Comparison of ENCODE assay signal across 8 cellular contexts in genomic region chr12:69238589-69239285, GRCh38. TPM values are rescaled to one million over a fixed set of nuclear protein-coding genes. Genes with fewer than 3 reads are reported as not detected.
DNase-seq lines count a peak whose midpoint lies in the region; ATAC-seq and TF ChIP-seq lines count a peak whose summit lies in the region.

No MANE protein-coding gene starts in this region.

- no peak for TF ChIP-seq CTCF in KMS-11 (conservative IDR thresholded peaks at IDR 0.05; ENCODE audit: low read depth, low read length)
- TF ChIP-seq CTCF in coronary artery (IDR thresholded peaks at IDR 0.05): no peak
- no peak for TF ChIP-seq CTCF in neutrophil (IDR thresholded peaks at IDR 0.05)
- TF ChIP-seq CTCF in GM13976 (IDR thresholded peaks at IDR 0.05; ENCODE audit: borderline replicate concordance, control extremely low read depth, extremely low read depth, insufficient read depth, missing control alignments): no peak

- H3K4me3 Mint-ChIP-seq in activated T-cell treated with anti-CD3 and anti-CD28 coated beads, Interleukin-2, amount 50 U/mL, for 72 hours: peak overlapping the region; percentile 75 to 86

- peak overlapping the region; percentile 89 for H3K27ac Mint-ChIP-seq in activated T-cell treated with anti-CD3 and anti-CD28 coated beads, Interleukin-2, amount 50 U/mL, for 72 hours

- peaks cover 44% of the 10 kb centered on the region for H3K4me1 ChIP-seq in KMS-11 (ENCODE audit: low read depth, poor library complexity, severe bottlenecking)
- peaks cover 31 to 35% of the 10 kb centered on the region in 2 experiments for H3K4me1 ChIP-seq in neutrophil (ENCODE audit: control insufficient read depth in 1 of 2, insufficient read depth in 1 of 2, low read depth in 1 of 2, low read length in 1 of 2)

- H3K4me3 ChIP-seq in KMS-11 (IDR thresholded peaks at IDR 0.05; ENCODE audit: insufficient read depth, low read depth, low read length) (no peak overlapping the region), coronary artery (peak overlapping the region; percentile 98), neutrophil (ENCODE audit: low read depth in 1 of 2, low read length in 1 of 2) (peak overlapping the region; percentile 83 to 85)

- H3K9ac ChIP-seq in KMS-11: peak overlapping the region; percentile 96; the same call in 1 of the 2 replicates

- peaks cover 39% of the 10 kb centered on the region for H3K79me2 ChIP-seq in KMS-11 (ENCODE audit: insufficient read depth, low read depth)

- DNase-seq in activated T-cell treated with anti-CD3 and anti-CD28 coated beads, Interleukin-2, amount 50 U/mL, for 72 hours: peak in 1 of 2 donors; percentile 5
- DNase-seq in activated T-cell treated with anti-CD3 and anti-CD28 coated beads, Interleukin-2, amount 50 U/mL, for 48 hours: no peak
- DNase-seq in coronary artery (ENCODE audit: low spot score): no peak
- no peak for DNase-seq in GM13976 (ENCODE audit: low spot score)
- DNase-seq in stimulated activated CD8-positive, alpha-beta memory T cell treated with anti-CD3 and anti-CD28 coated beads, Interleukin-4, amount 100 ng/mL, for 48 hours: no peak
- DNase-seq in activated CD4-positive, alpha-beta T cell treated with anti-CD3 and anti-CD28 coated beads for 48 hours: no peak

- no peaks in the 10 kb centered on the region for H3K36me3 ChIP-seq in KMS-11 (ENCODE audit: insufficient read depth)
- H3K36me3 ChIP-seq in neutrophil: no peaks in the 10 kb centered on the region

- H3K27ac ChIP-seq in KMS-11 (peak overlapping the region; percentile 94), coronary artery (peak overlapping the region; percentile 83 to 99), neutrophil (peak overlapping the region; percentile 94)

- H3K36me3 Mint-ChIP-seq in activated T-cell treated with anti-CD3 and anti-CD28 coated beads, Interleukin-2, amount 50 U/mL, for 72 hours (ENCODE audit: insufficient read depth in 2 of 2): peaks cover 6 to 8% of the 10 kb centered on the region in 2 donors

- H2AFZ ChIP-seq in KMS-11 (ENCODE audit: low read depth): peak overlapping the region; percentile 99

- no peaks in the 10 kb centered on the region for H3K27me3 Mint-ChIP-seq in activated T-cell treated with anti-CD3 and anti-CD28 coated beads, Interleukin-2, amount 50 U/mL, for 72 hours (ENCODE audit: low read depth)

- peak overlapping the region; percentile 92 for H3K4me2 ChIP-seq in KMS-11

- no peaks in the 10 kb centered on the region for H3K9me3 ChIP-seq in neutrophil

- H3K27me3 ChIP-seq in KMS-11 (ENCODE audit: insufficient read depth, low read depth) (no peaks in the 10 kb centered on the region), neutrophil (no peaks in the 10 kb centered on the region)

- ATAC-seq in activated T-cell treated with anti-CD3 and anti-CD28 coated beads, Interleukin-2, amount 50 U/mL, for 72 hours (replicated peaks in 1 of 2): peak in 1 of 2 donors; percentile 2

- no peaks in the 10 kb centered on the region for H3K9me3 Mint-ChIP-seq in activated T-cell treated with anti-CD3 and anti-CD28 coated beads, Interleukin-2, amount 50 U/mL, for 72 hours

- peaks cover 31% of the 10 kb centered on the region for H4K20me1 ChIP-seq in KMS-11 (ENCODE audit: insufficient read depth)

- in situ Hi-C loops in GM13976 (cut with MboI; ENCODE audit: low sequenced_read_pairs, unreplicated experiment): no loop called here

- peaks cover 43% of the 10 kb centered on the region for H3K4me1 Mint-ChIP-seq in activated T-cell treated with anti-CD3 and anti-CD28 coated beads, Interleukin-2, amount 50 U/mL, for 72 hours (ENCODE audit: low read depth)

RNA-seq across cellular contexts. Expression of gene CPSF6, which starts 0.6 kb away (rescaled TPM):
- total RNA-seq in activated T-cell treated with anti-CD3 and anti-CD28 coated beads, Interleukin-2, amount 50 U/mL, for 72 hours: 10 to 100 TPM; 86.1 to 97.2 TPM
